Comparison of ENCODE assay signal across 8 cellular contexts in genomic region chr18:55509631-55510372, GRCh38.
DNase-seq lines count a peak whose midpoint lies in the region; ATAC-seq and TF ChIP-seq lines count a peak whose summit lies in the region.

No MANE protein-coding gene starts in this region.

- H3K4me1 ChIP-seq in testis, result peaks cover 27% of the 10 kb centered on the region

- no peaks in the 10 kb centered on the region for H3K27me3 ChIP-seq in testis

- WGBS in testis, 2 donors, result 38 to 55% methylated on average over 4 of the region's 4 CpGs

- H3K27ac ChIP-seq in testis, result peak overlapping the region; percentile 59 to 83

- H3K4me3 Mint-ChIP-seq in T-helper 17 cell, result no peak overlapping the region

- intact Hi-C loops in testis (cut with DNase I; ENCODE audit: low total_unique reads), result no loop called here

- peaks cover 4% of the 10 kb centered on the region for H3K4me1 Mint-ChIP-seq in T-helper 17 cell

- peak overlapping the region; percentile 47 for H3K27ac Mint-ChIP-seq in T-helper 17 cell

- TF ChIP-seq POLR2A in testis (IDR thresholded peaks at IDR 0.05), result no peak

- H3K9me3 ChIP-seq in T-helper 17 cell (ENCODE audit: control insufficient read depth, low read length, poor library complexity, severe bottlenecking) (no peaks in the 10 kb centered on the region), testis (no peaks in the 10 kb centered on the region)

- H3K27me3 Mint-ChIP-seq in T-helper 17 cell, result peaks cover 9% of the 10 kb centered on the region

- DNase-seq in NOMO-1 treated with DMSO at 0.1 percent for 48 hours (lab: John Stamatoyannopoulos, UW; ENCODE audit: unreplicated experiment), result peak; percentile 6
- no peak for DNase-seq in NOMO-1 treated with dmso at 0.1 percent for 144 hours (lab: John Stamatoyannopoulos, UW; ENCODE audit: unreplicated experiment)
- DNase-seq in T-helper 17 cell, result no peak
- DNase-seq in hepatic stellate cell (ENCODE audit: low spot score), result peak; percentile 63
- no peak for DNase-seq in testis
- no peak for DNase-seq in ureter (ENCODE audit: low spot score)
- DNase-seq in NCI-H1694 (lab: John Stamatoyannopoulos, UW), result no peak

- H3K36me3 ChIP-seq in testis (ENCODE audit: low read depth, missing control alignments), result no peaks in the 10 kb centered on the region

- TF ChIP-seq CTCF in testis (IDR thresholded peaks at IDR 0.05), result no peak

- ATAC-seq in HG02981 (IDR thresholded peaks at IDR 0.05; ENCODE audit: unreplicated experiment) (peak; percentile 90), T-helper 17 cell (no peak)

- H3K4me3 ChIP-seq in testis, result no peak overlapping the region

- no peaks in the 10 kb centered on the region for H3K36me3 Mint-ChIP-seq in T-helper 17 cell (ENCODE audit: low read depth)

Comparison
In these comparisons a context has a peak if more than half of its experiments do, and no peak if none do; other contexts are left out.
1. DNase-seq: peak in NOMO-1 treated with DMSO at 0.1 percent for 48 hours (single experiment) and hepatic stellate cell (single experiment); none in NOMO-1 treated with dmso at 0.1 percent for 144 hours (single experiment), T-helper 17 cell (0 of 3), testis (single experiment), ureter (single experiment) and NCI-H1694 (single experiment).